Comparison of ENCODE assay signal across 21 cellular contexts in the genomic region with DNA sequence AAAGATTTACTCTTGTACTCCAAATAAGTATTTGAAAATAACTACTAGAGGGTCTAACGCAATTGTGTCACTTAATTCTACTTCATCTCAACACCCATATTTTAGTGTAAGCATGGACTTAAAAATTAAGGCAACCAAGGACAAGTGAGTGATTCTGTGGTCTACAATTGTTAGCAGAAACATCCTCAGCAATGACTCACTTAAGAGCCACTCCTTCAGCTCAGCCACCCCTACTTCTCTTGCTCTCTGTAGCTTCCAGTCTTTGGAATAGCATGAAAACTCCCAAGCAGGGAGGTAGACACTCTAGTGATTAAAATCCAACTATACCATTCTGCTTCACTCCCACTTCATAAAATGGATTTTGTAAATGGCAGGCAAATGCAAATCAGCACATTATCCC.
"Had no signal": no experiment of that assay in that cellular context is flagged by ENCODE, and none has a peak within 500 bp of the region (broad histone marks: within the 10 kb centered on the region; RNA-seq: fewer than 3 reads in every experiment).

No MANE protein-coding gene starts in this region.

- H3K4me1 Mint-ChIP-seq: activated naive CD4-positive, alpha-beta T cell treated with anti-CD3 and anti-CD28 coated beads, Interleukin-2, amount 50 U/mL, for 24 hours; naive thymus-derived CD8-positive, alpha-beta T cell had no signal

- H3K4me1 ChIP-seq: ascending aorta, spleen, testis, upper lobe of left lung had no signal

- H3K27me3 Mint-ChIP-seq: stimulated activated memory B cell treated with anti-CD40 and anti-IgM and Interleukin-4, amounts not matched to agents 10 μg/mL and 1 μg/mL and 100 μg/mL, for 72 hours had no signal

- H3K27me3 ChIP-seq: ascending aorta, dorsolateral prefrontal cortex, spleen, testis, upper lobe of left lung had no signal

- H3K4me3 ChIP-seq: ascending aorta, dorsolateral prefrontal cortex, spleen, testis, upper lobe of left lung had no signal

- H3K27ac Mint-ChIP-seq: activated naive CD4-positive, alpha-beta T cell treated with anti-CD3 and anti-CD28 coated beads, Interleukin-2, amount 50 U/mL, for 24 hours; naive thymus-derived CD8-positive, alpha-beta T cell; stimulated activated memory B cell treated with anti-CD40 and anti-IgM and Interleukin-4, amounts not matched to agents 10 μg/mL and 1 μg/mL and 100 μg/mL, for 72 hours had no signal

- DNase-seq: activated CD4-positive, alpha-beta T cell treated with anti-CD3 and anti-CD28 coated beads for 1 hour; activated CD4-positive, alpha-beta T cell treated with anti-CD3 and anti-CD28 coated beads, Interleukin-2, amount 50 U/mL, for 4 hours; activated gamma-delta T cell; central memory CD4-positive, alpha-beta T cell; dorsolateral prefrontal cortex; erythroblast; kidney glomerular epithelial cell; mesendoderm; naive thymus-derived CD8-positive, alpha-beta T cell; spleen; stimulated activated CD4-positive, alpha-beta T cell treated with anti-CD3 and anti-CD28 coated beads, Interleukin-4, amount 100 ng/mL, for 4 hours; T-helper 2 cell; testis; upper lobe of left lung; WERI-Rb-1 had no signal

- H3K36me3 ChIP-seq: ascending aorta, spleen, upper lobe of left lung, WERI-Rb-1 had no signal

- FAIRE-seq: colon, frontal cortex had no signal

- ATAC-seq: naive thymus-derived CD8-positive, alpha-beta T cell; sciatic nerve; stimulated activated memory B cell treated with anti-CD40 and anti-IgM and Interleukin-4, amounts not matched to agents 10 μg/mL and 1 μg/mL and 100 μg/mL, for 72 hours had no signal

- H3K9me3 ChIP-seq: ascending aorta, testis, upper lobe of left lung had no signal

- H3K4me3 Mint-ChIP-seq: activated naive CD4-positive, alpha-beta T cell treated with anti-CD3 and anti-CD28 coated beads, Interleukin-2, amount 50 U/mL, for 24 hours; naive thymus-derived CD8-positive, alpha-beta T cell; stimulated activated memory B cell treated with anti-CD40 and anti-IgM and Interleukin-4, amounts not matched to agents 10 μg/mL and 1 μg/mL and 100 μg/mL, for 72 hours had no signal

- H3K27ac ChIP-seq: ascending aorta, dorsolateral prefrontal cortex, spleen, testis, upper lobe of left lung, WERI-Rb-1 had no signal
